In genomic region chr7:45108863-45109262, GRCh38 we compare ENCODE assay signal across 15 cellular contexts. TPM values are rescaled to one million over a fixed set of nuclear protein-coding genes. Genes with fewer than 3 reads are reported as not detected.
A peak's percentile ranks its signal among the peaks of the same experiment; 100 is the strongest.
DNase-seq lines count a peak whose midpoint lies in the region; ATAC-seq, FAIRE-seq and TF ChIP-seq lines count a peak whose summit lies in the region.
"Had no signal": no experiment of that assay in that cellular context is flagged by ENCODE, and none has a peak within 500 bp of the region (broad histone marks: within the 10 kb centered on the region; RNA-seq: fewer than 3 reads in every experiment).

No MANE protein-coding gene starts in this region.

- no peaks in the 10 kb centered on the region for H3K9me3 ChIP-seq in K562 (replicated peaks; ENCODE audit: control insufficient read depth, insufficient read depth, low read depth, low read length)
- H3K9me3 ChIP-seq in spleen = no peaks in the 10 kb centered on the region
- H3K9me3 ChIP-seq: upper lobe of right lung had no signal

- H3K4me2 ChIP-seq in K562 (ENCODE audit: insufficient read depth, low read length) = peak overlapping the region; percentile 67

- H3K9ac ChIP-seq in K562 (ENCODE audit: insufficient read depth in 1 of 2, low read depth in 2 of 2, low read length in 2 of 2) = peak overlapping the region; percentile 36 to 88

- H3K27ac ChIP-seq in K562 (ENCODE audit: extremely low read depth, low read depth, low read length) = no peak overlapping the region
- H3K27ac ChIP-seq in spleen = no peak overlapping the region
- H3K27ac ChIP-seq: upper lobe of right lung had no signal

- peaks cover 45% of the 10 kb centered on the region for H3K4me1 Mint-ChIP-seq in activated naive CD4-positive, alpha-beta T cell treated with anti-CD3 and anti-CD28 coated beads for 36 hours (ENCODE audit: low read depth)

- FAIRE-seq in K562 (lab: Jason Lieb, UNC) = no peak
- FAIRE-seq: colon had no signal

- no peaks in the 10 kb centered on the region for H3K27me3 Mint-ChIP-seq in activated naive CD4-positive, alpha-beta T cell treated with anti-CD3 and anti-CD28 coated beads for 36 hours (ENCODE audit: low read depth)
- H3K27me3 Mint-ChIP-seq: activated B cell treated with CpG ODN at 0.5 μM for 24 hours had no signal

- WGBS in K562 (ENCODE audit: insufficient coverage, low coverage, missing lambda C conversion rate) = 65% methylated on average over 8 of the region's 8 CpGs
- 78 to 99% (median 87%) methylated on average over 8 of the region's 8 CpGs for WGBS in spleen, 5 donors

- H2AFZ ChIP-seq in K562 (ENCODE audit: low read depth, low read length) = no peak overlapping the region

- no peaks in the 10 kb centered on the region for H3K9me1 ChIP-seq in K562 (ENCODE audit: control insufficient read depth, insufficient read depth, low read length)

- peak overlapping the region; percentile 50 for H3K4me3 ChIP-seq in NB4 (ENCODE audit: low read depth, low read length)
- H3K4me3 ChIP-seq in K562 = peak overlapping the region; percentile 22; the same call in 1 of the 2 replicates
- no peak overlapping the region for H3K4me3 ChIP-seq in spleen
- H3K4me3 ChIP-seq: upper lobe of right lung had no signal

- TF ChIP-seq CTCF in NB4 (IDR thresholded peaks at IDR 0.05; ENCODE audit: low read depth, low read length) (no peak), K562 (IDR thresholded peaks at IDR 0.05 in 2 of 3, conservative IDR thresholded peaks at IDR 0.05 in 1 of 3; ENCODE audit: insufficient read depth in 2 of 3, low read depth in 1 of 3, low read length in 3 of 3) (no peak), spleen (IDR thresholded peaks at IDR 0.05 in 8 of 11, conservative IDR thresholded peaks at IDR 0.05 in 3 of 11) (no peak)

- peaks cover 83% of the 10 kb centered on the region for H3K79me2 ChIP-seq in K562 (ENCODE audit: control insufficient read depth, insufficient read depth, low read length)

- H3K9me3 Mint-ChIP-seq in activated naive CD4-positive, alpha-beta T cell treated with anti-CD3 and anti-CD28 coated beads for 36 hours = no peaks in the 10 kb centered on the region
- H3K9me3 Mint-ChIP-seq: activated B cell treated with CpG ODN at 0.5 μM for 24 hours had no signal

- H4K20me1 ChIP-seq in K562 (replicated peaks; ENCODE audit: control insufficient read depth, insufficient read depth, low read length) = peaks cover 40% of the 10 kb centered on the region

- CTCF ChIA-PET in activated naive CD4-positive, alpha-beta T cell treated with anti-CD3 and anti-CD28 coated beads for 36 hours (lab: Charles Lee) = no interaction called here
- CTCF ChIA-PET in K562 (lab: Yijun Ruan, JAX; ENCODE audit: low intra/inter-chr PET ratio) = no interaction called here

- H3K36me3 Mint-ChIP-seq in activated naive CD4-positive, alpha-beta T cell treated with anti-CD3 and anti-CD28 coated beads for 36 hours (ENCODE audit: low read depth) = peaks cover 45% of the 10 kb centered on the region

- peaks cover 61% of the 10 kb centered on the region for H3K36me3 ChIP-seq in K562 (ENCODE audit: control insufficient read depth, insufficient read depth, low read length)
- H3K36me3 ChIP-seq in spleen = peaks cover 14 to 58% (median 54%) of the 10 kb centered on the region in 6 donors

- H3K4me1 ChIP-seq in K562 (replicated peaks in 1 of 2; ENCODE audit: control insufficient read depth in 2 of 2, insufficient read depth in 2 of 2, low read length in 2 of 2) = peaks cover 24 to 25% of the 10 kb centered on the region in 2 experiments; a peak in 4 of 5 replicates
- H3K4me1 ChIP-seq in spleen = peaks cover 33 to 76% (median 55%) of the 10 kb centered on the region in 6 donors

- ATAC-seq in K562 = no peak
- ATAC-seq: upper lobe of right lung had no signal

- in situ Hi-C loops in K562 (cut with MboI) = no loop called here

- H3K27me3 ChIP-seq in K562 (ENCODE audit: control insufficient read depth in 2 of 2, insufficient read depth in 2 of 2, low read length in 2 of 2) (no peaks in the 10 kb centered on the region), spleen (replicated peaks in 1 of 7) (no peaks in the 10 kb centered on the region)
- H3K27me3 ChIP-seq: upper lobe of right lung had no signal

- TF ChIP-seq POLR2A in NB4 (IDR thresholded peaks at IDR 0.05; ENCODE audit: extremely low read depth, insufficient read length) (no peak), K562 (conservative IDR thresholded peaks at IDR 0.05) (no peak), spleen (IDR thresholded peaks at IDR 0.05) (no peak)

- peak overlapping the region; percentile 60 for H3K4me3 Mint-ChIP-seq in activated naive CD4-positive, alpha-beta T cell treated with anti-CD3 and anti-CD28 coated beads for 36 hours
- H3K4me3 Mint-ChIP-seq: activated B cell treated with CpG ODN at 0.5 μM for 24 hours had no signal

- no peak for DNase-seq in activated naive CD4-positive, alpha-beta T cell treated with anti-CD3 and anti-CD28 coated beads for 36 hours
- no peak for DNase-seq in activated naive CD4-positive, alpha-beta T cell treated with Interleukin-2 at 50 U/mL for 16 hours
- DNase-seq in NB4 (ENCODE audit: low read depth) = no peak
- no peak for DNase-seq in K562 (ENCODE audit: extremely low read depth in 1 of 4, low spot score in 3 of 4)
- DNase-seq in spleen = peak; percentile 53
- no peak for DNase-seq in ureter (ENCODE audit: low spot score)
- DNase-seq in NCI-H2107 treated with DMSO at 0.1 percent for 48 hours (lab: John Stamatoyannopoulos, UW; ENCODE audit: unreplicated experiment) = no peak
- no peak for DNase-seq in COR-L47 (lab: John Stamatoyannopoulos, UW)
- DNase-seq: activated B cell treated with CpG ODN at 0.5 μM for 24 hours, NCI-H1694 treated with DMSO at 0.1 percent for 48 hours, NCI-H526, occipital lobe, upper lobe of right lung had no signal

- intact Hi-C loops in activated naive CD4-positive, alpha-beta T cell treated with anti-CD3 and anti-CD28 coated beads for 36 hours (cut with micrococcal nuclease) = no loop called here
- intact Hi-C loops in K562 (cut with micrococcal nuclease) (no loop called here), spleen (cut with DNase I; ENCODE audit: low total_unique reads) (no loop called here)

- POLR2A ChIA-PET in K562 (lab: Yijun Ruan, JAX) = interaction anchor here (0.6 to 0.9 kb wide), 3 partner anchors 9 to 851 kb away, joined by 3 to 4 read pairs (median 3); no protein-coding TSS in a partner anchor

- no peak for TF ChIP-seq RAD21 in K562 (CRISPR knock-in tag; conservative IDR thresholded peaks at IDR 0.05 in 1 of 2, IDR thresholded peaks at IDR 0.05 in 1 of 2)

- H3K27ac Mint-ChIP-seq in activated naive CD4-positive, alpha-beta T cell treated with anti-CD3 and anti-CD28 coated beads for 36 hours = peak overlapping the region; percentile 65
- H3K27ac Mint-ChIP-seq: activated B cell treated with CpG ODN at 0.5 μM for 24 hours had no signal

- no TSS peak for BruUV-seq in K562 (replicated peaks; lab: Mats Ljungman, UMichigan)

- no peak for TF ChIP-seq EP300 in K562 (IDR thresholded peaks at IDR 0.05; ENCODE audit: low read length)

RNA-seq across cellular contexts. Expression of gene TBRG4, which starts 2.6 kb away (rescaled TPM):
- 100 to 1,000 TPM; 127 to 136 TPM for total RNA-seq in activated naive CD4-positive, alpha-beta T cell treated with anti-CD3 and anti-CD28 coated beads for 36 hours
- 345 and 988 TPM in 2 replicates for total RNA-seq in K562 (2011; cell fraction: chromatin; rRNA removed; ENCODE audit: low replicate concordance)
- 627 and 629 TPM in 2 replicates for total RNA-seq in K562 (2011; cell fraction: nucleolus; rRNA removed)
- total RNA-seq in K562 (2011; cell fraction: nucleoplasm; rRNA removed) = 447 and 454 TPM in 2 replicates
- total RNA-seq in K562 (2014; rRNA removed) = 248 and 298 TPM in 2 replicates
- total RNA-seq in K562 (2014; rRNA removed; fragmentation: Illumina TruSeq; extraction: Trizol) = 111 and 141 TPM in 2 replicates
- total RNA-seq in K562 (2015; rRNA removed; fragmentation: Illumina TruSeq; extraction: Trizol) = 140 and 152 TPM in 2 replicates
- total RNA-seq in K562 (2021) = 258 and 287 TPM in 2 replicates
- 278 and 317 TPM in 2 replicates for polyA plus RNA-seq in K562 (2011; rRNA removed)
- 213 and 315 TPM in 2 replicates for polyA plus RNA-seq in K562 (2011; cell fraction: cytosol; rRNA removed)
- 714 and 782 TPM in 2 replicates for polyA plus RNA-seq in K562 (2011; cell fraction: nucleus; rRNA removed)
- polyA plus RNA-seq in K562 (2012) = 183 and 269 TPM in 2 replicates
- polyA plus RNA-seq in K562 (2014; fragmentation: Illumina TruSeq; extraction: Trizol) = 295 and 322 TPM in 2 replicates
- 10 to 100 TPM; 11.2 to 34.9 TPM for polyA plus RNA-seq in K562 (2014; fragmentation: Nextera tagmentation; extraction: Ambion mirVana)
- polyA plus RNA-seq in K562 (2014; rRNA removed) = 216 and 223 TPM in 2 replicates
- polyA minus RNA-seq in K562 (2011; rRNA and poly(A)+ RNA removed) = 276 and 311 TPM in 2 replicates
- 198 and 207 TPM in 2 replicates for polyA minus RNA-seq in K562 (2011; cell fraction: cytosol; rRNA and poly(A)+ RNA removed)
- 413 and 539 TPM in 2 replicates for polyA minus RNA-seq in K562 (2011; cell fraction: nucleus; rRNA and poly(A)+ RNA removed)
- 10 to 100 TPM; 37.9 to 77.1 (median 67.4) TPM for total RNA-seq in spleen
- 10 to 100 TPM; 42.9 to 59.9 (median 46.2) TPM for polyA plus RNA-seq in spleen
- 89.4 TPM for total RNA-seq in ureter

RNA-seq across cellular contexts. Expression of gene NACAD, which starts 20.1 kb away (rescaled TPM):
- total RNA-seq in activated naive CD4-positive, alpha-beta T cell treated with anti-CD3 and anti-CD28 coated beads for 36 hours = under 1 TPM; 0.05 TPM
- total RNA-seq in K562 (2011; cell fraction: chromatin; rRNA removed; ENCODE audit: low replicate concordance) = 0.11 and 0.79 TPM in 2 replicates
- under 0.01 TPM in 1 of 2 replicates, not detected in the other for total RNA-seq in K562 (2011; cell fraction: nucleolus; rRNA removed)
- 0.08 TPM in 1 of 2 replicates, not detected in the other for total RNA-seq in K562 (2011; cell fraction: nucleoplasm; rRNA removed)
- total RNA-seq in K562 (2014; rRNA removed) = under 0.01 TPM in 1 of 2 replicates, not detected in the other
- total RNA-seq in K562 (2014; rRNA removed; fragmentation: Illumina TruSeq; extraction: Trizol) = not detected in 2 replicates
- total RNA-seq in K562 (2015; rRNA removed; fragmentation: Illumina TruSeq; extraction: Trizol) = not detected in 2 replicates
- total RNA-seq in K562 (2021) = 0.02 and 0.04 TPM in 2 replicates
- polyA plus RNA-seq in K562 (2011; rRNA removed) = 0.01 and 0.03 TPM in 2 replicates
- 0.01 and 0.03 TPM in 2 replicates for polyA plus RNA-seq in K562 (2011; cell fraction: cytosol; rRNA removed)
- polyA plus RNA-seq in K562 (2011; cell fraction: nucleus; rRNA removed) = 0.06 and 0.16 TPM in 2 replicates
- 0.03 and 0.04 TPM in 2 replicates for polyA plus RNA-seq in K562 (2012)
- 0.01 and 0.03 TPM in 2 replicates for polyA plus RNA-seq in K562 (2014; fragmentation: Illumina TruSeq; extraction: Trizol)
- not detected for polyA plus RNA-seq in K562 (2014; fragmentation: Nextera tagmentation; extraction: Ambion mirVana)
- 0.04 TPM in 1 of 2 replicates, not detected in the other for polyA plus RNA-seq in K562 (2014; rRNA removed)
- polyA minus RNA-seq in K562 (2011; rRNA and poly(A)+ RNA removed) = not detected in 2 replicates
- not detected in 2 replicates for polyA minus RNA-seq in K562 (2011; cell fraction: cytosol; rRNA and poly(A)+ RNA removed)
- polyA minus RNA-seq in K562 (2011; cell fraction: nucleus; rRNA and poly(A)+ RNA removed) = 0.11 and 0.13 TPM in 2 replicates
- total RNA-seq in spleen = 1 to 10 TPM; 1.2 to 6.2 (median 3.4) TPM
- polyA plus RNA-seq in spleen = 1 to 10 TPM in 1 of 3 donors, under 1 TPM in 2; 0.30 to 1.0 (median 0.30) TPM
- 5.7 TPM for total RNA-seq in ureter

RNA-seq across cellular contexts. Expression of gene RAMP3, which starts 48.7 kb away (rescaled TPM):
- not detected for total RNA-seq in activated naive CD4-positive, alpha-beta T cell treated with anti-CD3 and anti-CD28 coated beads for 36 hours
- not detected in 2 replicates for total RNA-seq in K562 (2011; cell fraction: chromatin; rRNA removed; ENCODE audit: low replicate concordance)
- total RNA-seq in K562 (2011; cell fraction: nucleolus; rRNA removed) = not detected in 2 replicates
- total RNA-seq in K562 (2011; cell fraction: nucleoplasm; rRNA removed) = not detected in 2 replicates
- total RNA-seq in K562 (2014; rRNA removed) (not detected in 2 replicates), K562 (2014; rRNA removed; fragmentation: Illumina TruSeq; extraction: Trizol) (not detected in 2 replicates), K562 (2015; rRNA removed; fragmentation: Illumina TruSeq; extraction: Trizol) (not detected in 2 replicates), K562 (2021) (not detected in 2 replicates), spleen (10 to 100 TPM in 5 of 7 donors, 1 to 10 TPM in 2; 6.3 to 27.8 (median 11.8) TPM), ureter (47.2 TPM)
- polyA plus RNA-seq in K562 (2011; rRNA removed) (not detected in 2 replicates), K562 (2014; fragmentation: Illumina TruSeq; extraction: Trizol) (not detected in 2 replicates), K562 (2014; fragmentation: Nextera tagmentation; extraction: Ambion mirVana) (not detected), K562 (2014; rRNA removed) (not detected in 2 replicates), spleen (10 to 100 TPM; 14.2 to 21.6 (median 18.9) TPM)
- not detected in 2 replicates for polyA plus RNA-seq in K562 (2011; cell fraction: cytosol; rRNA removed)
- not detected in 2 replicates for polyA plus RNA-seq in K562 (2011; cell fraction: nucleus; rRNA removed)
- not detected in 2 replicates for polyA plus RNA-seq in K562 (2012)
- not detected in 2 replicates for polyA minus RNA-seq in K562 (2011; rRNA and poly(A)+ RNA removed)
- not detected in 2 replicates for polyA minus RNA-seq in K562 (2011; cell fraction: cytosol; rRNA and poly(A)+ RNA removed)
- not detected in 2 replicates for polyA minus RNA-seq in K562 (2011; cell fraction: nucleus; rRNA and poly(A)+ RNA removed)
- total RNA-seq: activated B cell treated with CpG ODN at 0.5 μM for 24 hours, SK-MEL-5 had no signal

Comparison
In these comparisons a context has a peak if more than half of its experiments do, and no peak if none do; other contexts are left out.
1. H3K4me3 ChIP-seq: peak in NB4 (single experiment) and K562 (single experiment); none in spleen (0 of 8).
2. RNA of gene RAMP3, which starts 48.7 kb away (total RNA-seq): 47.2 TPM in ureter (single experiment) and 6.3 to 27.8 TPM in spleen; not detected in activated naive CD4-positive, alpha-beta T cell treated with anti-CD3 and anti-CD28 coated beads for 36 hours and not detected in K562; every median in the first group is over 4 times any median in the second.